30 cellular contexts compared by ENCODE assay signal in genomic region chr5:39083968-39084367, GRCh38.
"Had no signal": no experiment of that assay in that cellular context is flagged by ENCODE, and none has a peak within 500 bp of the region (broad histone marks: within the 10 kb centered on the region; RNA-seq: fewer than 3 reads in every experiment).

No MANE protein-coding gene starts in this region.

- H3K36me3 Mint-ChIP-seq: mesothelial cell of epicardium, neural progenitor cell had no signal

- H3K9me3 Mint-ChIP-seq: dendritic cell treated with granulocyte-macrophage colony-stimulating factor and Interleukin-4, amounts not matched to agents 40 ng/mL and 50 ng/mL, for 4 days; endodermal cell; nephron; neural progenitor cell had no signal

- H3K27ac ChIP-seq: colonic mucosa, esophagus muscularis mucosa, foreskin keratinocyte, gastroesophageal sphincter, heart left ventricle, hepatocyte, left lung, neural progenitor cell, ovary, psoas muscle, sigmoid colon, thoracic aorta, tibial nerve, upper lobe of left lung, uterus had no signal

- ATAC-seq: foreskin keratinocyte; gastroesophageal sphincter; heart left ventricle; left cardiac atrium; left lung; naive thymus-derived CD4-positive, alpha-beta T cell; psoas muscle; right cardiac atrium; stimulated activated memory B cell treated with anti-CD40 and anti-IgM and Interleukin-4, amounts not matched to agents 10 μg/mL and 1 μg/mL and 100 μg/mL, for 72 hours had no signal

- H3K4me3 Mint-ChIP-seq: dendritic cell treated with granulocyte-macrophage colony-stimulating factor and Interleukin-4, amounts not matched to agents 40 ng/mL and 50 ng/mL, for 4 days; endodermal cell; mesothelial cell of epicardium; naive thymus-derived CD4-positive, alpha-beta T cell; nephron; neural progenitor cell; stimulated activated memory B cell treated with anti-CD40 and anti-IgM and Interleukin-4, amounts not matched to agents 10 μg/mL and 1 μg/mL and 100 μg/mL, for 72 hours; stimulated activated naive CD8-positive, alpha-beta T cell treated with anti-CD3 and anti-CD28 coated beads, Interleukin-15, Interleukin-2, amounts not matched to agents 100 ng/mL and 50 ng/mL, for 24 hours had no signal

- H3K27me3 ChIP-seq: colonic mucosa, esophagus muscularis mucosa, foreskin keratinocyte, gastroesophageal sphincter, heart left ventricle, hepatocyte, left lung, neural progenitor cell, ovary, sigmoid colon, tibial nerve, upper lobe of left lung, uterus had no signal

- H3K36me3 ChIP-seq: colonic mucosa, esophagus muscularis mucosa, gastroesophageal sphincter, heart left ventricle, left lung, neural progenitor cell, ovary, sigmoid colon, thoracic aorta, tibial nerve, upper lobe of left lung, uterus had no signal

- H3K27ac Mint-ChIP-seq: dendritic cell treated with granulocyte-macrophage colony-stimulating factor and Interleukin-4, amounts not matched to agents 40 ng/mL and 50 ng/mL, for 4 days; endodermal cell; mesothelial cell of epicardium; naive thymus-derived CD4-positive, alpha-beta T cell; nephron; neural progenitor cell; stimulated activated memory B cell treated with anti-CD40 and anti-IgM and Interleukin-4, amounts not matched to agents 10 μg/mL and 1 μg/mL and 100 μg/mL, for 72 hours; stimulated activated naive CD8-positive, alpha-beta T cell treated with anti-CD3 and anti-CD28 coated beads, Interleukin-15, Interleukin-2, amounts not matched to agents 100 ng/mL and 50 ng/mL, for 24 hours had no signal

- H3K4me2 ChIP-seq: hepatocyte, neural progenitor cell had no signal

- H3K9ac ChIP-seq: neural progenitor cell had no signal

- DNase-seq: colonic mucosa; effector CD8-positive, alpha-beta T cell; endodermal cell; foreskin keratinocyte; heart left ventricle; left cardiac atrium; left lung; mesenchymal stem cell; naive thymus-derived CD4-positive, alpha-beta T cell; nucleus accumbens; ovary; posterior cingulate gyrus; psoas muscle; right cardiac atrium; sigmoid colon; stimulated activated CD4-positive, alpha-beta T cell treated with anti-CD3 and anti-CD28 coated beads, Interleukin-2, amount 100 ng/mL, for 24 hours; stimulated activated CD4-positive, alpha-beta T cell treated with anti-CD3 and anti-CD28 coated beads, Interleukin-4, amount 100 ng/mL, for 24 hours; upper lobe of left lung; uterus had no signal

- H3K4me3 ChIP-seq: colonic mucosa, esophagus muscularis mucosa, gastroesophageal sphincter, heart left ventricle, hepatocyte, left lung, neural progenitor cell, ovary, psoas muscle, sigmoid colon, thoracic aorta, tibial nerve, upper lobe of left lung, uterus had no signal

- H2AFZ ChIP-seq: hepatocyte, neural progenitor cell had no signal

- H3K4me1 ChIP-seq: colonic mucosa, neural progenitor cell, tibial nerve, upper lobe of left lung, uterus had no signal

- H3K9me3 ChIP-seq: colonic mucosa, esophagus muscularis mucosa, gastroesophageal sphincter, heart left ventricle, left lung, ovary, psoas muscle, sigmoid colon, thoracic aorta, tibial nerve, upper lobe of left lung, uterus had no signal

- H3K4me1 Mint-ChIP-seq: endodermal cell, nephron, neural progenitor cell had no signal
